21 cellular contexts compared by ENCODE assay signal in genomic region chr15:24068102-24068501, GRCh38.
"Had no signal": no experiment of that assay in that cellular context is flagged by ENCODE, and none has a peak within 500 bp of the region (broad histone marks: within the 10 kb centered on the region; RNA-seq: fewer than 3 reads in every experiment).

No MANE protein-coding gene starts in this region.

- H3K4me1 ChIP-seq: heart right ventricle, lower lobe of right lung, neural progenitor cell, sigmoid colon, vagina had no signal

- H3K27ac ChIP-seq: epithelial cell of prostate, heart right ventricle, lower lobe of right lung, neural progenitor cell, sigmoid colon, vagina had no signal

- H3K9ac ChIP-seq: neural progenitor cell had no signal

- DNase-seq: activated B cell treated with CpG ODN at 0.5 μM for 24 hours; activated CD4-positive, alpha-beta T cell treated with anti-CD3 and anti-CD28 coated beads for 36 hours; activated CD4-positive, alpha-beta T cell treated with anti-CD3 and anti-CD28 coated beads, Interleukin-2, amount 50 U/mL, for 4 hours; activated CD8-positive, alpha-beta memory T cell treated with anti-CD3 and anti-CD28 coated beads for 24 hours; activated CD8-positive, alpha-beta memory T cell treated with anti-CD3 and anti-CD28 coated beads, Interleukin-2, amount 50 U/mL, for 4 hours; activated naive CD4-positive, alpha-beta T cell; activated T-cell treated with anti-CD3 and anti-CD28 coated beads, Interleukin-2, amount 50 U/mL, for 24 hours; cerebellar nuclear complex; cortex of kidney; heart right ventricle; lower lobe of right lung; naive thymus-derived CD8-positive, alpha-beta T cell; retina; sigmoid colon; stimulated activated CD4-positive, alpha-beta T cell treated with anti-CD3 and anti-CD28 coated beads, Interleukin-15, amount 100 ng/mL, for 24 hours; stimulated activated naive B cell treated with anti-CD40 and anti-IgM and Interleukin-4, amounts not matched to agents 10 μg/mL and 1 μg/mL and 100 μg/mL, for 72 hours had no signal

- H3K36me3 ChIP-seq: heart right ventricle, lower lobe of right lung, neural progenitor cell, sigmoid colon, vagina had no signal

- ATAC-seq: activated CD4-positive, alpha-beta T cell treated with anti-CD3 and anti-CD28 coated beads for 36 hours; activated T-helper 17 cell treated with anti-CD3 and anti-CD28 coated beads, Interleukin-2, amount 50 U/mL, for 72 hours; heart right ventricle; lower lobe of right lung; naive thymus-derived CD8-positive, alpha-beta T cell; stimulated activated naive B cell treated with anti-CD40 and anti-IgM and Interleukin-4, amounts not matched to agents 10 μg/mL and 1 μg/mL and 100 μg/mL, for 72 hours had no signal

- H3K4me2 ChIP-seq: neural progenitor cell, smooth muscle cell had no signal

- H3K27me3 ChIP-seq: heart right ventricle, neural progenitor cell, sigmoid colon, vagina had no signal

- H3K4me3 ChIP-seq: heart right ventricle, lower lobe of right lung, neural progenitor cell, sigmoid colon, smooth muscle cell, vagina had no signal
